Comparison of ENCODE assay signal across 8 cellular contexts in genomic region chr15:31328999-31329639, GRCh38. TPM values are rescaled to one million over a fixed set of nuclear protein-coding genes. Genes with fewer than 3 reads are reported as not detected.
DNase-seq lines count a peak whose midpoint lies in the region; ATAC-seq and TF ChIP-seq lines count a peak whose summit lies in the region.

No MANE protein-coding gene starts in this region.

- H3K4me3 ChIP-seq in CD8-positive, alpha-beta memory T cell (ENCODE audit: low read length): peak overlapping the region; percentile 75
- H3K4me3 ChIP-seq in astrocyte of the cerebellum (ENCODE audit: low read depth, low read length) (peak overlapping the region; percentile 63), right lobe of liver (peak overlapping the region; percentile 75 to 94 (median 80)), transverse colon (peak overlapping the region; percentile 49 to 94 (median 87))

- peak in 2 of 5 donors; percentile 49 to 70 for DNase-seq in CD8-positive, alpha-beta memory T cell
- no peak for DNase-seq in astrocyte of the cerebellum (ENCODE audit: low read depth)
- DNase-seq in right lobe of liver: peak in 2 of 3 donors; percentile 51 to 76
- DNase-seq in transverse colon: peak; percentile 67
- DNase-seq in hypothalamus (lab: John Stamatoyannopoulos, UW): no peak
- DNase-seq in cerebellar nuclear complex (lab: John Stamatoyannopoulos, UW): no peak

- in situ Hi-C loops in astrocyte of the cerebellum (cut with HindIII; ENCODE audit: low sequenced_read_pairs) (no loop called here), transverse colon (cut with MboI; ENCODE audit: low pct_ligation_motif_present in 1 of 4, low pct_unique_long_range_greater_than_20kb in 1 of 4, low sequenced_read_pairs in 3 of 4) (loop anchor here in 1 of 4 donors (10.0 kb wide), 1 partner anchor 114 kb away; no protein-coding TSS in a partner anchor)

- no peaks in the 10 kb centered on the region for H3K9me3 Mint-ChIP-seq in CD8-positive, alpha-beta memory T cell

- H3K9me3 ChIP-seq in CD8-positive, alpha-beta memory T cell (ENCODE audit: low read length): no peaks in the 10 kb centered on the region
- H3K9me3 ChIP-seq in right lobe of liver (no peaks in the 10 kb centered on the region), transverse colon (no peaks in the 10 kb centered on the region)

- peak overlapping the region; percentile 93 to 99 (median 97) for H3K4me3 Mint-ChIP-seq in CD8-positive, alpha-beta memory T cell

- peaks cover 0 to 2% of the 10 kb centered on the region in 2 donors for H3K27me3 Mint-ChIP-seq in CD8-positive, alpha-beta memory T cell

- no peaks in the 10 kb centered on the region for H3K36me3 ChIP-seq in CD8-positive, alpha-beta memory T cell (ENCODE audit: insufficient read depth, low read length)
- H3K36me3 ChIP-seq in right lobe of liver (no peaks in the 10 kb centered on the region), transverse colon (no peaks in the 10 kb centered on the region)

- H3K36me3 Mint-ChIP-seq in CD8-positive, alpha-beta memory T cell: peaks cover 0 to 41% (median 6%) of the 10 kb centered on the region in 3 donors

- intact Hi-C loops in right lobe of liver (cut with DNase I) (loop anchor here in 1 of 2 donors (10.0 kb wide), 1 partner anchor 114 kb away; no protein-coding TSS in a partner anchor), transverse colon (cut with DNase I; ENCODE audit: low total_unique reads) (loop anchor here (5.0 kb wide), 1 partner anchor 112 kb away; no protein-coding TSS in a partner anchor)

- peaks cover 65 to 70% (median 68%) of the 10 kb centered on the region in 3 donors for H3K4me1 Mint-ChIP-seq in CD8-positive, alpha-beta memory T cell

- H3K27ac ChIP-seq in CD8-positive, alpha-beta memory T cell (ENCODE audit: low read depth, low read length): peak overlapping the region; percentile 91
- H3K27ac ChIP-seq in right lobe of liver (peak overlapping the region; percentile 86 to 92 (median 89)), transverse colon (peak overlapping the region; percentile 98 to 100 (median 100))

- ATAC-seq in right lobe of liver (no peak), HG02763 (IDR thresholded peaks at IDR 0.05; ENCODE audit: unreplicated experiment) (no peak)

- H3K27ac Mint-ChIP-seq in CD8-positive, alpha-beta memory T cell: peak overlapping the region; percentile 90 to 99 (median 97)

- peaks cover 64% of the 10 kb centered on the region for H3K4me1 ChIP-seq in CD8-positive, alpha-beta memory T cell (ENCODE audit: insufficient read depth, low read length)
- H3K4me1 ChIP-seq in right lobe of liver (peaks cover 0 to 55% (median 24%) of the 10 kb centered on the region in 4 donors), transverse colon (peaks cover 26 to 65% (median 50%) of the 10 kb centered on the region in 4 donors)

- POLR2A ChIA-PET in CD8-positive, alpha-beta memory T cell (lab: Charles Lee): interaction anchor here (0.6 to 4.8 kb wide), 19 partner anchors 13 to 154 kb away, joined by 3 to 62 read pairs (median 5); no protein-coding TSS in a partner anchor

- no peak for TF ChIP-seq RAD21 in Ishikawa (IDR thresholded peaks at IDR 0.05; ENCODE audit: low read depth)

- TF ChIP-seq EP300 in Ishikawa (IDR thresholded peaks at IDR 0.05; ENCODE audit: borderline replicate concordance) (no peak), transverse colon (IDR thresholded peaks at IDR 0.05; ENCODE audit: low read depth) (no peak)

- WGBS in right lobe of liver (ENCODE audit: insufficient coverage, low coverage, low lambda C conversion rate, missing lambda C conversion rate): 17% methylated on average over 16 of the region's 29 CpGs
- 0 to 11% methylated on average over 6 to 17 of the region's 29 CpGs for WGBS in transverse colon (ENCODE audit: low coverage in 1 of 2), 2 donors

- TF ChIP-seq POLR2A in right lobe of liver (IDR thresholded peaks at IDR 0.05) (no peak), transverse colon (IDR thresholded peaks at IDR 0.05) (no peak)

- TF ChIP-seq CTCF in astrocyte of the cerebellum (IDR thresholded peaks at IDR 0.05; ENCODE audit: low read depth, low read length, missing control alignments): no peak
- no peak for TF ChIP-seq CTCF in right lobe of liver (IDR thresholded peaks at IDR 0.05)
- no peak for TF ChIP-seq CTCF in transverse colon (IDR thresholded peaks at IDR 0.05)

- CTCF ChIA-PET in CD8-positive, alpha-beta memory T cell (lab: Charles Lee): interaction anchor here (0.7 to 3.8 kb wide), 13 partner anchors 18 to 155 kb away, joined by 3 to 28 read pairs (median 4); no protein-coding TSS in a partner anchor

- H3K27me3 ChIP-seq in CD8-positive, alpha-beta memory T cell (ENCODE audit: insufficient read depth, low read length, poor library complexity, severe bottlenecking): no peaks in the 10 kb centered on the region
- no peaks in the 10 kb centered on the region for H3K27me3 ChIP-seq in right lobe of liver
- H3K27me3 ChIP-seq in transverse colon: no peaks in the 10 kb centered on the region

TF ChIP-seq in Ishikawa, 13 proteins besides CTCF, POLR2A, EP300 and RAD21:
- TF ChIP-seq EGR1 (IDR thresholded peaks at IDR 0.05) (no peak), MAX (IDR thresholded peaks at IDR 0.05) (peak; percentile 22; the same call in 1 of the 2 replicates)
TF ChIP-seq in Ishikawa: peak in this region for 1.

RNA-seq across cellular contexts. Expression of gene KLF13, which starts 2.5 kb away (rescaled TPM):
- 100 to 1,000 TPM; 145 to 147 TPM for total RNA-seq in CD8-positive, alpha-beta memory T cell
- polyA plus RNA-seq in CD8-positive, alpha-beta memory T cell: 109 TPM
- total RNA-seq in right lobe of liver (10 to 100 TPM; 22.7 to 66.2 (median 28.5) TPM), transverse colon (10 to 100 TPM; 39.0 to 81.2 (median 68.8) TPM)

Comparison
In these comparisons a context has a peak if more than half of its experiments do, and no peak if none do; other contexts are left out.
1. DNase-seq: peak in right lobe of liver (2 of 3) and transverse colon (single experiment); none in astrocyte of the cerebellum (single experiment), hypothalamus (0 of 51) and cerebellar nuclear complex (0 of 2).
2. Peak in every context shown above with its lines, with median percentiles within 50 percentile points of each other: H3K27ac ChIP-seq and H3K4me3 ChIP-seq.